ENCODE assay signal across 16 cellular contexts in genomic region chr9:79800578-79800977, GRCh38.
"Had no signal": no experiment of that assay in that cellular context is flagged by ENCODE, and none has a peak within 500 bp of the region (broad histone marks: within the 10 kb centered on the region; RNA-seq: fewer than 3 reads in every experiment).

No MANE protein-coding gene starts in this region.

- H3K36me3 Mint-ChIP-seq: activated naive CD8-positive, alpha-beta T cell treated with anti-CD3 and anti-CD28 coated beads, Interleukin-2, amount 10 ng/mL, durations not matched to agents 7 days and 5 days; natural killer cell had no signal

- ATAC-seq: left colon, natural killer cell had no signal

- H3K4me3 Mint-ChIP-seq: activated CD4-positive, alpha-beta memory T cell treated with anti-CD3 and anti-CD28 coated beads, Interleukin-2, amount 10 ng/mL, durations not matched to agents 7 days and 5 days; activated naive CD8-positive, alpha-beta T cell treated with anti-CD3 and anti-CD28 coated beads, Interleukin-2, amount 10 ng/mL, durations not matched to agents 7 days and 5 days; natural killer cell had no signal

- H3K27me3 Mint-ChIP-seq: activated naive CD8-positive, alpha-beta T cell treated with anti-CD3 and anti-CD28 coated beads, Interleukin-2, amount 10 ng/mL, durations not matched to agents 7 days and 5 days had no signal

- H3K27ac Mint-ChIP-seq: activated CD4-positive, alpha-beta memory T cell treated with anti-CD3 and anti-CD28 coated beads, Interleukin-2, amount 10 ng/mL, durations not matched to agents 7 days and 5 days; activated naive CD8-positive, alpha-beta T cell treated with anti-CD3 and anti-CD28 coated beads, Interleukin-2, amount 10 ng/mL, durations not matched to agents 7 days and 5 days; natural killer cell had no signal

- DNase-seq: activated CD4-positive, alpha-beta memory T cell treated with anti-CD3 and anti-CD28 coated beads, Interleukin-2, amount 10 ng/mL, durations not matched to agents 7 days and 5 days; activated gamma-delta T cell; activated naive CD8-positive, alpha-beta T cell treated with anti-CD3 and anti-CD28 coated beads, Interleukin-2, amount 10 ng/mL, durations not matched to agents 7 days and 5 days; activated T-cell treated with anti-CD3 and anti-CD28 coated beads, Interleukin-2, amount 50 U/mL, for 48 hours; effector CD8-positive, alpha-beta T cell; head of caudate nucleus; left colon; mammary epithelial cell; natural killer cell; psoas muscle; stimulated activated CD4-positive, alpha-beta T cell treated with anti-CD3 and anti-CD28 coated beads, Interleukin-4, amount 100 ng/mL, for 4 hours; T1000 had no signal

- H3K27me3 ChIP-seq: thyroid gland had no signal

- H3K9me3 Mint-ChIP-seq: activated CD4-positive, alpha-beta memory T cell treated with anti-CD3 and anti-CD28 coated beads, Interleukin-2, amount 10 ng/mL, durations not matched to agents 7 days and 5 days; activated naive CD8-positive, alpha-beta T cell treated with anti-CD3 and anti-CD28 coated beads, Interleukin-2, amount 10 ng/mL, durations not matched to agents 7 days and 5 days; natural killer cell had no signal

- H3K4me1 Mint-ChIP-seq: activated CD4-positive, alpha-beta memory T cell treated with anti-CD3 and anti-CD28 coated beads, Interleukin-2, amount 10 ng/mL, durations not matched to agents 7 days and 5 days; activated naive CD8-positive, alpha-beta T cell treated with anti-CD3 and anti-CD28 coated beads, Interleukin-2, amount 10 ng/mL, durations not matched to agents 7 days and 5 days had no signal

- H3K27ac ChIP-seq: epithelial cell of prostate, psoas muscle, thyroid gland, VCaP had no signal

- H3K36me3 ChIP-seq: thyroid gland had no signal

- H3K4me3 ChIP-seq: coronary artery, psoas muscle, thyroid gland had no signal

- H3K9me3 ChIP-seq: psoas muscle, thyroid gland had no signal
